11 cellular contexts compared by ENCODE assay signal in genomic region chr11:10564692-10565318, GRCh38. TPM values are rescaled to one million over a fixed set of nuclear protein-coding genes. Genes with fewer than 3 reads are reported as not detected.
A peak's percentile ranks its signal among the peaks of the same experiment; 100 is the strongest.
DNase-seq lines count a peak whose midpoint lies in the region; TF ChIP-seq lines count a peak whose summit lies in the region.
"Had no signal": no experiment of that assay in that cellular context is flagged by ENCODE, and none has a peak within 500 bp of the region (broad histone marks: within the 10 kb centered on the region; RNA-seq: fewer than 3 reads in every experiment).

No MANE protein-coding gene starts in this region.

- no peak overlapping the region for H3K56ac ChIP-seq in mesendoderm (ENCODE audit: low read length)

- no peak overlapping the region for H3K4ac ChIP-seq in mesendoderm (ENCODE audit: low read depth, low read length)

- no peak overlapping the region for H3K4me3 Mint-ChIP-seq in immature natural killer cell
- no peak overlapping the region for H3K4me3 Mint-ChIP-seq in nephron progenitor cell
- H3K4me3 Mint-ChIP-seq: activated naive CD4-positive, alpha-beta T cell treated with anti-CD3 and anti-CD28 coated beads for 36 hours; T-helper 17 cell had no signal

- no peaks in the 10 kb centered on the region for H3K9me3 ChIP-seq in mammary epithelial cell (replicated peaks; ENCODE audit: insufficient read depth, low read length)

- H3K27me3 ChIP-seq in BJ (ENCODE audit: control insufficient read depth, insufficient read depth, low read length) (no peaks in the 10 kb centered on the region), mammary epithelial cell (ENCODE audit: insufficient read depth, low read length) (no peaks in the 10 kb centered on the region), mesendoderm (ENCODE audit: insufficient read depth, low read length, poor library complexity) (no peaks in the 10 kb centered on the region)

- H2AK5ac ChIP-seq in mesendoderm (ENCODE audit: low read length): no peak overlapping the region

- H3K36me3 Mint-ChIP-seq in immature natural killer cell (no peaks in the 10 kb centered on the region), nephron progenitor cell (ENCODE audit: low read depth) (no peaks in the 10 kb centered on the region)

- H3K36me3 ChIP-seq in BJ (ENCODE audit: control insufficient read depth, insufficient read depth, low read length): no peaks in the 10 kb centered on the region
- H3K36me3 ChIP-seq in mammary epithelial cell (ENCODE audit: insufficient read depth, low read length): no peaks in the 10 kb centered on the region
- no peaks in the 10 kb centered on the region for H3K36me3 ChIP-seq in mesendoderm (ENCODE audit: control insufficient read depth, insufficient read depth, low read length)

- H4K20me1 ChIP-seq in mammary epithelial cell (ENCODE audit: insufficient read depth, low read length): no peaks in the 10 kb centered on the region

- DNase-seq in BJ (ENCODE audit: low read depth) (no peak), M059J (ENCODE audit: low read depth) (peak; percentile 41), mammary epithelial cell (no peak), mesendoderm (peak; percentile 42), HPDE6-E6E7 (ENCODE audit: extremely low spot score) (no peak), immature natural killer cell (no peak), nephron progenitor cell (no peak), NCI-H2081 (lab: John Stamatoyannopoulos, UW) (no peak)
- DNase-seq: activated naive CD4-positive, alpha-beta T cell treated with anti-CD3 and anti-CD28 coated beads for 36 hours; posterior cingulate gyrus; T-helper 17 cell had no signal

- H4K5ac ChIP-seq in mesendoderm (ENCODE audit: low read length): no peak overlapping the region

- intact Hi-C loops in mammary epithelial cell (cut with micrococcal nuclease): loop anchor here (1.0 kb wide), 2 partner anchors 89 to 170 kb away; no protein-coding TSS in a partner anchor

- H3K4me3 ChIP-seq in BJ (ENCODE audit: low read depth, low read length): no peak overlapping the region
- no peak overlapping the region for H3K4me3 ChIP-seq in mammary epithelial cell (replicated peaks in 1 of 3; ENCODE audit: insufficient read depth in 1 of 3, low read depth in 2 of 3, low read length in 3 of 3)
- no peak overlapping the region for H3K4me3 ChIP-seq in mesendoderm (ENCODE audit: low read length)

- CTCF ChIA-PET in BJ (lab: Yijun Ruan, JAX) (interaction anchor here (0.9 to 1.9 kb wide), 5 partner anchors 9 to 89 kb away, joined by 3 to 14 read pairs (median 5); partner anchors contain the start of gene RNF141), mammary epithelial cell (lab: Charles Lee; ENCODE audit: low non-redundant PET) (no interaction called here)

- H2BK5ac ChIP-seq in mesendoderm (ENCODE audit: low read length): no peak overlapping the region

- H4K8ac ChIP-seq in mesendoderm (ENCODE audit: low read depth, low read length): no peak overlapping the region

- H2AFZ ChIP-seq in mammary epithelial cell (ENCODE audit: low read depth, low read length): no peak overlapping the region

- H3K9me3 Mint-ChIP-seq in immature natural killer cell: no peaks in the 10 kb centered on the region
- no peaks in the 10 kb centered on the region for H3K9me3 Mint-ChIP-seq in nephron progenitor cell
- H3K9me3 Mint-ChIP-seq: activated naive CD4-positive, alpha-beta T cell treated with anti-CD3 and anti-CD28 coated beads for 36 hours had no signal

- H3K4me1 ChIP-seq in mammary epithelial cell (ENCODE audit: insufficient read depth, low read length) (no peaks in the 10 kb centered on the region), mesendoderm (ENCODE audit: control insufficient read depth, low read depth, low read length) (peaks cover 2% of the 10 kb centered on the region)

- TF ChIP-seq CTCF in BJ (IDR thresholded peaks at IDR 0.05; ENCODE audit: insufficient read depth, low read depth, low read length): peak; percentile 47
- TF ChIP-seq CTCF in mammary epithelial cell (conservative IDR thresholded peaks at IDR 0.05 in 1 of 2, IDR thresholded peaks at IDR 0.05 in 1 of 2; ENCODE audit: extremely low read depth in 1 of 2, insufficient read depth in 1 of 2, low read depth in 1 of 2, low read length in 2 of 2): peak; percentile 31 to 58
- no peak for TF ChIP-seq CTCF in nephron progenitor cell (IDR thresholded peaks at IDR 0.05)

- H2BK15ac ChIP-seq in mesendoderm (replicated peaks; ENCODE audit: low read depth): no peak overlapping the region

- H3K9ac ChIP-seq in mammary epithelial cell (ENCODE audit: insufficient read depth, low read length): no peak overlapping the region
- no peak overlapping the region for H3K9ac ChIP-seq in mesendoderm (ENCODE audit: low read length)

- H3K79me1 ChIP-seq in mesendoderm (ENCODE audit: low read length): no peaks in the 10 kb centered on the region

- POLR2A ChIA-PET in BJ (lab: Charles Lee): no interaction called here

- no peak overlapping the region for H3K4me2 ChIP-seq in mammary epithelial cell (ENCODE audit: insufficient read depth, low read depth, low read length)
- H3K4me2 ChIP-seq in mesendoderm (ENCODE audit: low read length): no peak overlapping the region

- H3K4me1 Mint-ChIP-seq in immature natural killer cell (no peaks in the 10 kb centered on the region), nephron progenitor cell (no peaks in the 10 kb centered on the region)

- peaks cover 0 to 5% (median 0%) of the 10 kb centered on the region in 3 donors for H3K27me3 Mint-ChIP-seq in immature natural killer cell (ENCODE audit: low read depth in 3 of 3)
- peaks cover 17% of the 10 kb centered on the region for H3K27me3 Mint-ChIP-seq in nephron progenitor cell (ENCODE audit: low read depth, poor library complexity)

- H3K27ac ChIP-seq in mammary epithelial cell (ENCODE audit: insufficient read depth, low read depth, low read length): no peak overlapping the region
- no peak overlapping the region for H3K27ac ChIP-seq in mesendoderm (ENCODE audit: low read depth, low read length)

- no peaks in the 10 kb centered on the region for H3K79me2 ChIP-seq in mammary epithelial cell (ENCODE audit: insufficient read depth, low read length)
- no peaks in the 10 kb centered on the region for H3K79me2 ChIP-seq in mesendoderm (ENCODE audit: control insufficient read depth, insufficient read depth, low read length)

- in situ Hi-C loops in mammary epithelial cell (cut with MboI; ENCODE audit: low sequenced_read_pairs in 2 of 2): no loop called here

- H3K27ac Mint-ChIP-seq in immature natural killer cell (no peak overlapping the region), nephron progenitor cell (no peak overlapping the region)
- H3K27ac Mint-ChIP-seq: activated naive CD4-positive, alpha-beta T cell treated with anti-CD3 and anti-CD28 coated beads for 36 hours; T-helper 17 cell had no signal

- H2BK120ac ChIP-seq in mesendoderm (ENCODE audit: low read depth, low read length): no peak overlapping the region

- dilution Hi-C loops in mammary epithelial cell (cut with HindIII; ENCODE audit: low sequenced_read_pairs): no loop called here

- no TSS peak for BruUV-seq in mammary epithelial cell (replicated peaks; lab: Mats Ljungman, UMichigan)

- H3K18ac ChIP-seq in mesendoderm (ENCODE audit: low read length): no peak overlapping the region

- 79% methylated on average over 1 of the region's 1 CpG for WGBS in mammary epithelial cell (ENCODE audit: low coverage, missing lambda C conversion rate)
- WGBS in mesendoderm (ENCODE audit: extremely low coverage, insufficient coverage, low lambda C conversion rate): no CpG with 5 or more reads among the region's 1 CpG

- H3K23ac ChIP-seq in mesendoderm (ENCODE audit: low read length): no peak overlapping the region

RNA-seq across cellular contexts. Expression of gene LYVE1, which starts 3.7 kb away (rescaled TPM):
- polyA plus RNA-seq in BJ (2011; rRNA removed) (0.15 and 0.59 TPM in 2 replicates), mammary epithelial cell (not detected), immature natural killer cell (not detected)
- polyA minus RNA-seq in BJ (2011; rRNA and poly(A)+ RNA removed): 0.15 and 0.19 TPM in 2 replicates
- 0.15 TPM in 1 of 2 replicates, not detected in the other for total RNA-seq in M059J (2014; rRNA removed; shearing (Covaris generic))
- total RNA-seq in mammary epithelial cell: not detected
- polyA minus RNA-seq in mammary epithelial cell: not detected
- 0.04 TPM for polyA plus RNA-seq in mesendoderm (2013, experiment 1 of 2)
- 0.08 TPM for polyA plus RNA-seq in mesendoderm (2013, experiment 2 of 2)
- total RNA-seq: activated naive CD4-positive, alpha-beta T cell treated with anti-CD3 and anti-CD28 coated beads for 36 hours; T-helper 17 cell had no signal

RNA-seq across cellular contexts. Expression of gene RNF141, which starts 23.8 kb away (rescaled TPM):
- polyA plus RNA-seq in BJ (2011; rRNA removed) (12.1 and 27.5 TPM in 2 replicates), mammary epithelial cell (16.2 TPM), immature natural killer cell (10 to 100 TPM; 12.0 to 16.8 (median 13.0) TPM)
- polyA minus RNA-seq in BJ (2011; rRNA and poly(A)+ RNA removed): 7.2 and 9.4 TPM in 2 replicates
- total RNA-seq in M059J (2014; rRNA removed; shearing (Covaris generic)): 31.2 and 31.4 TPM in 2 replicates
- total RNA-seq in mammary epithelial cell: 10 to 100 TPM; 45.7 to 58.2 TPM
- 9.1 TPM for polyA minus RNA-seq in mammary epithelial cell
- polyA plus RNA-seq in mesendoderm (2013, experiment 1 of 2): 11.9 TPM
- polyA plus RNA-seq in mesendoderm (2013, experiment 2 of 2): 12.2 TPM

Comparison
In these comparisons a context has a peak if more than half of its experiments do, and no peak if none do; other contexts are left out.
1. DNase-seq: peak in M059J (single experiment) and mesendoderm (single experiment); none in BJ (single experiment), mammary epithelial cell (single experiment), HPDE6-E6E7 (single experiment), immature natural killer cell (0 of 3), nephron progenitor cell (single experiment) and NCI-H2081 (0 of 2).